Comparison of ENCODE assay signal across 8 cellular contexts in genomic region chr7:35691827-35692307, GRCh38. TPM values are rescaled to one million over a fixed set of nuclear protein-coding genes. Genes with fewer than 3 reads are reported as not detected.
DNase-seq lines count a peak whose midpoint lies in the region; FAIRE-seq and TF ChIP-seq lines count a peak whose summit lies in the region.

No MANE protein-coding gene starts in this region.

- no peak overlapping the region for H3K9ac ChIP-seq in MM.1S (ENCODE audit: low read length)
- H3K9ac ChIP-seq in astrocyte (ENCODE audit: low read length): no peak overlapping the region

- H3K79me2 ChIP-seq in MM.1S (ENCODE audit: low read length) (peaks cover 64% of the 10 kb centered on the region), astrocyte (ENCODE audit: insufficient read depth, low read length) (peaks cover 90% of the 10 kb centered on the region)

- no peak overlapping the region for H3K27ac ChIP-seq in MM.1S (ENCODE audit: low read length)
- H3K27ac ChIP-seq in astrocyte (ENCODE audit: low read depth, low read length): no peak overlapping the region

- H2AFZ ChIP-seq in MM.1S (ENCODE audit: low read length) (no peak overlapping the region), astrocyte (ENCODE audit: low read depth, low read length) (no peak overlapping the region)

- no peaks in the 10 kb centered on the region for H3K9me3 ChIP-seq in MM.1S (replicated peaks; ENCODE audit: insufficient read depth, low read length)
- no peaks in the 10 kb centered on the region for H3K9me3 ChIP-seq in astrocyte (ENCODE audit: insufficient read depth, low read depth, low read length)

- H3K27ac Mint-ChIP-seq in astrocyte (ENCODE audit: unreplicated experiment): no peak overlapping the region
- peak overlapping the region; percentile 74 for H3K27ac Mint-ChIP-seq in mesothelial cell of epicardium

- no peak for DNase-seq in GM12864 (ENCODE audit: low read depth)
- DNase-seq in MM.1S: no peak
- no peak for DNase-seq in astrocyte (ENCODE audit: low read depth)
- DNase-seq in mesothelial cell of epicardium (ENCODE audit: low spot score in 2 of 2, unreplicated experiment in 2 of 2): no peak
- DNase-seq in urothelium cell line (ENCODE audit: low spot score): peak; percentile 35
- no peak for DNase-seq in lower leg skin (ENCODE audit: low spot score in 2 of 2)
- DNase-seq in NK-92 treated with Interleukin-12 subunit alpha and Interleukin-12 subunit beta, amount 100 ng/mL, for 24 hours (lab: John Stamatoyannopoulos, UW): no peak
- no peak for DNase-seq in NCI-H2171 (lab: John Stamatoyannopoulos, UW)

- H3K27me3 Mint-ChIP-seq in astrocyte (ENCODE audit: low read depth, unreplicated experiment) (no peaks in the 10 kb centered on the region), mesothelial cell of epicardium (ENCODE audit: low read depth) (no peaks in the 10 kb centered on the region)

- no peaks in the 10 kb centered on the region for H3K27me3 ChIP-seq in MM.1S (replicated peaks; ENCODE audit: insufficient read depth, low read length)
- no peaks in the 10 kb centered on the region for H3K27me3 ChIP-seq in astrocyte (ENCODE audit: insufficient read depth, low read length)

- H3F3A ChIP-seq in MM.1S (ENCODE audit: insufficient read depth, low read length): no peaks in the 10 kb centered on the region

- H3K4me3 ChIP-seq in GM12864 (ENCODE audit: low read depth, low read length): peak overlapping the region; percentile 46
- peak overlapping the region; percentile 14; the same call in 1 of the 2 replicates for H3K4me3 ChIP-seq in MM.1S (ENCODE audit: low read length)
- H3K4me3 ChIP-seq in astrocyte (ENCODE audit: insufficient read depth, low read depth, low read length): peak overlapping the region; percentile 6
- H3K4me3 ChIP-seq in lower leg skin (ENCODE audit: low read depth, poor library complexity, severe bottlenecking): no peak overlapping the region

- H3K9me3 Mint-ChIP-seq in astrocyte (ENCODE audit: unreplicated experiment): no peaks in the 10 kb centered on the region
- peaks cover 3% of the 10 kb centered on the region for H3K9me3 Mint-ChIP-seq in mesothelial cell of epicardium

- FAIRE-seq in astrocyte (lab: Jason Lieb, UNC): no peak
- no peak for FAIRE-seq in urothelium cell line (lab: Jason Lieb, UNC)

- intact Hi-C loops in lower leg skin (cut with DNase I; ENCODE audit: low total_unique reads): no loop called here

- TF ChIP-seq CTCF in GM12864 (IDR thresholded peaks at IDR 0.05; ENCODE audit: low read depth, low read length, missing control alignments): no peak
- TF ChIP-seq CTCF in MM.1S (IDR thresholded peaks at IDR 0.05; ENCODE audit: low read length): no peak
- TF ChIP-seq CTCF in astrocyte (IDR thresholded peaks at IDR 0.05; ENCODE audit: insufficient read depth, low read depth, low read length): no peak
- no peak for TF ChIP-seq CTCF in mesothelial cell of epicardium (IDR thresholded peaks at IDR 0.05; ENCODE audit: unreplicated experiment)
- TF ChIP-seq CTCF in lower leg skin (IDR thresholded peaks at IDR 0.05): no peak

- H3K4me2 ChIP-seq in MM.1S (ENCODE audit: low read depth, low read length): peak overlapping the region; percentile 22
- H3K4me2 ChIP-seq in astrocyte (ENCODE audit: low read length): peak overlapping the region; percentile 99

- peaks cover 5% of the 10 kb centered on the region for H3K36me3 Mint-ChIP-seq in astrocyte (ENCODE audit: low read depth, unreplicated experiment)
- H3K36me3 Mint-ChIP-seq in mesothelial cell of epicardium: peaks cover 20% of the 10 kb centered on the region

- no peak for TF ChIP-seq POLR2A in lower leg skin (IDR thresholded peaks at IDR 0.05)

- H3K4me1 Mint-ChIP-seq in astrocyte (ENCODE audit: low read depth, unreplicated experiment): peaks cover 36% of the 10 kb centered on the region
- H3K4me1 Mint-ChIP-seq in mesothelial cell of epicardium: peaks cover 64% of the 10 kb centered on the region

- H3K4me3 Mint-ChIP-seq in astrocyte (ENCODE audit: unreplicated experiment) (peak overlapping the region; percentile 98), mesothelial cell of epicardium (peak overlapping the region; percentile 89)

- H3K4me1 ChIP-seq in MM.1S (ENCODE audit: low read length): peaks cover 3% of the 10 kb centered on the region; the same call in 1 of the 2 replicates
- H3K4me1 ChIP-seq in astrocyte (ENCODE audit: insufficient read depth, low read length): peaks cover 21% of the 10 kb centered on the region

- no peaks in the 10 kb centered on the region for H3K9me2 ChIP-seq in MM.1S (replicated peaks; ENCODE audit: insufficient read depth, low read length)

- WGBS in lower leg skin, 2 donors: 80% methylated on average over 6 of the region's 6 CpGs

- H3K36me3 ChIP-seq in MM.1S (replicated peaks; ENCODE audit: insufficient read depth, low read length): no peaks in the 10 kb centered on the region
- no peaks in the 10 kb centered on the region for H3K36me3 ChIP-seq in astrocyte (ENCODE audit: insufficient read depth, low read length)

- H4K20me1 ChIP-seq in MM.1S (ENCODE audit: insufficient read depth, low read length): no peaks in the 10 kb centered on the region
- peaks cover 37% of the 10 kb centered on the region for H4K20me1 ChIP-seq in astrocyte (ENCODE audit: insufficient read depth, low read length)

RNA-seq across cellular contexts. Expression of gene HERPUD2, which starts 3.1 kb away (rescaled TPM):
- 28.0 and 29.7 TPM in 2 replicates for total RNA-seq in astrocyte
- total RNA-seq in mesothelial cell of epicardium: 32.4 to 35.0 TPM (median 34.5 TPM) in 3 replicates
- 10 to 100 TPM; 24.8 to 44.1 (median 39.3) TPM for total RNA-seq in lower leg skin
